In genomic region chr1:69569983-69570755, GRCh38 we compare ENCODE assay signal across 13 cellular contexts. TPM values are rescaled to one million over a fixed set of nuclear protein-coding genes. Genes with fewer than 3 reads are reported as not detected.
DNase-seq lines count a peak whose midpoint lies in the region; ATAC-seq and TF ChIP-seq lines count a peak whose summit lies in the region.
"Had no signal": no experiment of that assay in that cellular context is flagged by ENCODE, and none has a peak within 500 bp of the region (broad histone marks: within the 10 kb centered on the region; RNA-seq: fewer than 3 reads in every experiment).

No MANE protein-coding gene starts in this region.

- no peak overlapping the region for H3K4me3 ChIP-seq in mesendoderm (ENCODE audit: low read length)
- peak overlapping the region; percentile 74 to 79 for H3K4me3 ChIP-seq in stomach smooth muscle (ENCODE audit: low read length in 2 of 2)
- H3K4me3 ChIP-seq in tibial artery = peak overlapping the region in 1 of 2 donors; percentile 10

- no peak overlapping the region for H3K18ac ChIP-seq in mesendoderm (ENCODE audit: low read length)

- TF ChIP-seq CTCF in activated CD8-positive, alpha-beta T cell treated with anti-CD3 and anti-CD28 coated beads for 36 hours (IDR thresholded peaks at IDR 0.05) = no peak
- no peak for TF ChIP-seq CTCF in tibial artery (IDR thresholded peaks at IDR 0.05)

- peaks cover 2% of the 10 kb centered on the region for H3K9me3 Mint-ChIP-seq in activated CD8-positive, alpha-beta T cell treated with anti-CD3 and anti-CD28 coated beads for 36 hours
- no peaks in the 10 kb centered on the region for H3K9me3 Mint-ChIP-seq in activated CD8-positive, alpha-beta T cell treated with anti-CD3 and anti-CD28 coated beads, Interleukin-2, amount 10 ng/mL, durations not matched to agents 7 days and 5 days (ENCODE audit: insufficient read depth)
- H3K9me3 Mint-ChIP-seq: stimulated activated naive B cell treated with anti-CD40 and anti-IgM and Interleukin-4, amounts not matched to agents 10 μg/mL and 1 μg/mL and 100 μg/mL, for 72 hours had no signal

- H3K4me2 ChIP-seq in mesendoderm (ENCODE audit: low read length) = peak overlapping the region; percentile 39

- POLR2A ChIA-PET in activated CD8-positive, alpha-beta T cell treated with anti-CD3 and anti-CD28 coated beads for 36 hours (lab: Charles Lee) = no interaction called here
- POLR2A ChIA-PET in activated CD8-positive, alpha-beta T cell treated with anti-CD3 and anti-CD28 coated beads, Interleukin-2, amount 10 ng/mL, durations not matched to agents 7 days and 5 days (lab: Charles Lee) = no interaction called here

- no peak overlapping the region for H3K27ac ChIP-seq in mesendoderm (ENCODE audit: low read depth, low read length)
- no peak overlapping the region for H3K27ac ChIP-seq in stomach smooth muscle (ENCODE audit: low read length)
- H3K27ac ChIP-seq in tibial artery = no peak overlapping the region

- intact Hi-C loops in activated CD8-positive, alpha-beta T cell treated with anti-CD3 and anti-CD28 coated beads for 36 hours (cut with micrococcal nuclease) = no loop called here
- intact Hi-C loops in tibial artery (cut with DNase I; ENCODE audit: low total_unique reads) = no loop called here

- H3K4me1 Mint-ChIP-seq in activated CD8-positive, alpha-beta T cell treated with anti-CD3 and anti-CD28 coated beads for 36 hours (ENCODE audit: low read depth) = peaks cover 10% of the 10 kb centered on the region
- peaks cover 10% of the 10 kb centered on the region for H3K4me1 Mint-ChIP-seq in activated CD8-positive, alpha-beta T cell treated with anti-CD3 and anti-CD28 coated beads, Interleukin-2, amount 10 ng/mL, durations not matched to agents 7 days and 5 days (ENCODE audit: low read depth)

- DNase-seq in activated CD8-positive, alpha-beta T cell treated with anti-CD3 and anti-CD28 coated beads for 36 hours = no peak
- no peak for DNase-seq in activated CD8-positive, alpha-beta T cell treated with anti-CD3 and anti-CD28 coated beads, Interleukin-2, amount 10 ng/mL, durations not matched to agents 7 days and 5 days
- peak; percentile 19 for DNase-seq in dermis blood vessel endothelial cell
- DNase-seq in mesendoderm = peak; percentile 58
- no peak for DNase-seq in NCI-H2107 treated with DMSO at 0.1 percent for 48 hours (lab: John Stamatoyannopoulos, UW; ENCODE audit: unreplicated experiment)
- no peak for DNase-seq in tibial artery
- DNase-seq: activated CD4-positive, alpha-beta T cell treated with anti-CD3 and anti-CD28 coated beads for 4 hours; stimulated activated CD4-positive, alpha-beta T cell treated with anti-CD3 and anti-CD28 coated beads, Interleukin-15, amount 100 ng/mL, for 24 hours; stimulated activated naive B cell treated with anti-CD40 and anti-IgM and Interleukin-4, amounts not matched to agents 10 μg/mL and 1 μg/mL and 100 μg/mL, for 72 hours had no signal

- peaks cover 34% of the 10 kb centered on the region for H3K27me3 Mint-ChIP-seq in activated CD8-positive, alpha-beta T cell treated with anti-CD3 and anti-CD28 coated beads for 36 hours
- H3K27me3 Mint-ChIP-seq in activated CD8-positive, alpha-beta T cell treated with anti-CD3 and anti-CD28 coated beads, Interleukin-2, amount 10 ng/mL, durations not matched to agents 7 days and 5 days (ENCODE audit: low read depth) = peaks cover 30% of the 10 kb centered on the region

- no peak overlapping the region for H2BK120ac ChIP-seq in mesendoderm (ENCODE audit: low read depth, low read length)

- no peak overlapping the region for H3K23ac ChIP-seq in mesendoderm (ENCODE audit: low read length)

- H3K36me3 ChIP-seq in mesendoderm (ENCODE audit: control insufficient read depth, insufficient read depth, low read length) (no peaks in the 10 kb centered on the region), stomach smooth muscle (ENCODE audit: control insufficient read depth in 2 of 2, insufficient read depth in 2 of 2, low read length in 2 of 2) (no peaks in the 10 kb centered on the region), tibial artery (no peaks in the 10 kb centered on the region)

- H3K9me3 ChIP-seq in stomach smooth muscle (ENCODE audit: control insufficient read depth in 2 of 2, low read length in 2 of 2) = no peaks in the 10 kb centered on the region
- H3K9me3 ChIP-seq in tibial artery = no peaks in the 10 kb centered on the region

- no peaks in the 10 kb centered on the region for H3K4me1 ChIP-seq in mesendoderm (ENCODE audit: control insufficient read depth, low read depth, low read length)
- peaks cover 25% of the 10 kb centered on the region for H3K4me1 ChIP-seq in stomach smooth muscle (ENCODE audit: control insufficient read depth, insufficient read depth, low read length)
- peaks cover 0 to 32% (median 26%) of the 10 kb centered on the region in 4 donors for H3K4me1 ChIP-seq in tibial artery

- ATAC-seq in activated CD8-positive, alpha-beta T cell treated with anti-CD3 and anti-CD28 coated beads for 36 hours = no peak
- no peak for ATAC-seq in activated CD8-positive, alpha-beta T cell treated with anti-CD3 and anti-CD28 coated beads, Interleukin-2, amount 10 ng/mL, durations not matched to agents 7 days and 5 days
- ATAC-seq in GM18511 (IDR thresholded peaks at IDR 0.05; ENCODE audit: unreplicated experiment) = no peak
- ATAC-seq: SK-N-SH treated with all-trans-retinoic acid at 6 μM for 48 hours; stimulated activated naive B cell treated with anti-CD40 and anti-IgM and Interleukin-4, amounts not matched to agents 10 μg/mL and 1 μg/mL and 100 μg/mL, for 72 hours had no signal

- H2AK5ac ChIP-seq in mesendoderm (ENCODE audit: low read length) = no peak overlapping the region

- no peak overlapping the region for H4K5ac ChIP-seq in mesendoderm (ENCODE audit: low read length)

- no peak overlapping the region for H3K9ac ChIP-seq in mesendoderm (ENCODE audit: low read length)
- H3K9ac ChIP-seq in stomach smooth muscle (ENCODE audit: low read length in 2 of 2) = peak overlapping the region in 1 of 2 donors; percentile 58

- H3K4ac ChIP-seq in mesendoderm (ENCODE audit: low read depth, low read length) = no peak overlapping the region

- peak overlapping the region; percentile 72 for H3K4me3 Mint-ChIP-seq in activated CD8-positive, alpha-beta T cell treated with anti-CD3 and anti-CD28 coated beads for 36 hours
- H3K4me3 Mint-ChIP-seq in activated CD8-positive, alpha-beta T cell treated with anti-CD3 and anti-CD28 coated beads, Interleukin-2, amount 10 ng/mL, durations not matched to agents 7 days and 5 days = no peak overlapping the region
- H3K4me3 Mint-ChIP-seq: stimulated activated naive B cell treated with anti-CD40 and anti-IgM and Interleukin-4, amounts not matched to agents 10 μg/mL and 1 μg/mL and 100 μg/mL, for 72 hours had no signal

- H3K36me3 Mint-ChIP-seq in activated CD8-positive, alpha-beta T cell treated with anti-CD3 and anti-CD28 coated beads for 36 hours (ENCODE audit: low read depth) = peaks cover 5% of the 10 kb centered on the region
- H3K36me3 Mint-ChIP-seq in activated CD8-positive, alpha-beta T cell treated with anti-CD3 and anti-CD28 coated beads, Interleukin-2, amount 10 ng/mL, durations not matched to agents 7 days and 5 days (ENCODE audit: low read depth) = peaks cover 3% of the 10 kb centered on the region

- H4K8ac ChIP-seq in mesendoderm (ENCODE audit: low read depth, low read length) = no peak overlapping the region

- no peaks in the 10 kb centered on the region for H3K79me2 ChIP-seq in mesendoderm (ENCODE audit: control insufficient read depth, insufficient read depth, low read length)

- H2BK15ac ChIP-seq in mesendoderm (replicated peaks; ENCODE audit: low read depth) = no peak overlapping the region

- no peak overlapping the region for H2BK5ac ChIP-seq in mesendoderm (ENCODE audit: low read length)

- H3K56ac ChIP-seq in mesendoderm (ENCODE audit: low read length) = no peak overlapping the region

- WGBS in mesendoderm (ENCODE audit: extremely low coverage, insufficient coverage, low lambda C conversion rate) = no CpG with 5 or more reads among the region's 21 CpGs

- CTCF ChIA-PET in activated CD8-positive, alpha-beta T cell treated with anti-CD3 and anti-CD28 coated beads for 36 hours (lab: Charles Lee) = no interaction called here
- CTCF ChIA-PET in activated CD8-positive, alpha-beta T cell treated with anti-CD3 and anti-CD28 coated beads, Interleukin-2, amount 10 ng/mL, durations not matched to agents 7 days and 5 days (lab: Charles Lee) = no interaction called here

- no peak overlapping the region for H3K27ac Mint-ChIP-seq in activated CD8-positive, alpha-beta T cell treated with anti-CD3 and anti-CD28 coated beads for 36 hours
- no peak overlapping the region for H3K27ac Mint-ChIP-seq in activated CD8-positive, alpha-beta T cell treated with anti-CD3 and anti-CD28 coated beads, Interleukin-2, amount 10 ng/mL, durations not matched to agents 7 days and 5 days
- H3K27ac Mint-ChIP-seq: stimulated activated naive B cell treated with anti-CD40 and anti-IgM and Interleukin-4, amounts not matched to agents 10 μg/mL and 1 μg/mL and 100 μg/mL, for 72 hours had no signal

- H3K79me1 ChIP-seq in mesendoderm (ENCODE audit: low read length) = no peaks in the 10 kb centered on the region

- H3K27me3 ChIP-seq in mesendoderm (ENCODE audit: insufficient read depth, low read length, poor library complexity) (peaks cover 15% of the 10 kb centered on the region), stomach smooth muscle (ENCODE audit: control insufficient read depth in 1 of 2, insufficient read depth in 2 of 2, low read length in 2 of 2) (peaks cover 14 to 17% of the 10 kb centered on the region in 2 donors), tibial artery (peaks cover 0 to 29% of the 10 kb centered on the region in 2 donors)

RNA-seq across cellular contexts. Expression of gene LRRC7, which starts 2.4 kb away (rescaled TPM):
- total RNA-seq in activated CD8-positive, alpha-beta T cell treated with anti-CD3 and anti-CD28 coated beads for 36 hours = under 1 TPM; 0.27 to 0.29 TPM
- under 1 TPM; 0.08 to 0.16 TPM for total RNA-seq in activated CD8-positive, alpha-beta T cell treated with anti-CD3 and anti-CD28 coated beads, Interleukin-2, amount 10 ng/mL, durations not matched to agents 7 days and 5 days
- total RNA-seq in dermis blood vessel endothelial cell = 0.37 TPM in 1 of 2 replicates, not detected in the other
- polyA plus RNA-seq in mesendoderm (2013, experiment 1 of 2) = not detected
- 0.01 TPM for polyA plus RNA-seq in mesendoderm (2013, experiment 2 of 2)
- total RNA-seq: Daoy had no signal

Comparison
In these comparisons a context has a peak if more than half of its experiments do, and no peak if none do; other contexts are left out.
1. DNase-seq: peak in dermis blood vessel endothelial cell (single experiment) and mesendoderm (single experiment); none in activated CD8-positive, alpha-beta T cell treated with anti-CD3 and anti-CD28 coated beads for 36 hours (single experiment), activated CD8-positive, alpha-beta T cell treated with anti-CD3 and anti-CD28 coated beads, Interleukin-2, amount 10 ng/mL, durations not matched to agents 7 days and 5 days (single experiment), NCI-H2107 treated with DMSO at 0.1 percent for 48 hours (single experiment) and tibial artery (0 of 2).